15 cellular contexts compared by ENCODE assay signal in genomic region chr20:34980543-34981213, GRCh38. TPM values are rescaled to one million over a fixed set of nuclear protein-coding genes. Genes with fewer than 3 reads are reported as not detected.
DNase-seq lines count a peak whose midpoint lies in the region; ATAC-seq, FAIRE-seq and TF ChIP-seq lines count a peak whose summit lies in the region.
"Had no signal": no experiment of that assay in that cellular context is flagged by ENCODE, and none has a peak within 500 bp of the region (broad histone marks: within the 10 kb centered on the region; RNA-seq: fewer than 3 reads in every experiment).

No MANE protein-coding gene starts in this region.

- H3K4me1 ChIP-seq in left ventricle myocardium inferior: peaks cover 60% of the 10 kb centered on the region
- H3K4me1 ChIP-seq: ascending aorta had no signal

- TF ChIP-seq CTCF in left ventricle myocardium inferior (IDR thresholded peaks at IDR 0.05; ENCODE audit: borderline replicate concordance): no peak

- intact Hi-C loops in left ventricle myocardium inferior (cut with micrococcal nuclease): no loop called here

- peak overlapping the region; percentile 72 for H3K4me3 ChIP-seq in left ventricle myocardium inferior
- H3K4me3 ChIP-seq: ascending aorta had no signal

- ATAC-seq in HG03520 (IDR thresholded peaks at IDR 0.05; ENCODE audit: unreplicated experiment): no peak
- ATAC-seq: naive thymus-derived CD4-positive, alpha-beta T cell had no signal

- peaks cover 7% of the 10 kb centered on the region for H3K36me3 ChIP-seq in left ventricle myocardium inferior
- H3K36me3 ChIP-seq: ascending aorta had no signal

- H3K27me3 ChIP-seq in left ventricle myocardium inferior (ENCODE audit: low read depth): no peaks in the 10 kb centered on the region
- H3K27me3 ChIP-seq: ascending aorta had no signal

- H3K27ac ChIP-seq in left ventricle myocardium inferior (replicated peaks): peak overlapping the region; percentile 93
- H3K27ac ChIP-seq: 22Rv1, ascending aorta, KMS-11 had no signal

- FAIRE-seq in urothelium cell line (lab: Jason Lieb, UNC): peak; percentile 40

- no peaks in the 10 kb centered on the region for H3K9me3 ChIP-seq in left ventricle myocardium inferior (replicated peaks)
- H3K9me3 ChIP-seq: ascending aorta had no signal

- DNase-seq in NCI-H146 (lab: John Stamatoyannopoulos, UW): peak; percentile 16
- no peak for DNase-seq in NCI-H146 treated with DMSO at 0.1 percent for 48 hours (lab: John Stamatoyannopoulos, UW; ENCODE audit: unreplicated experiment)
- DNase-seq in SHP77 treated with DMSO at 0.1 percent for 48 hours (lab: John Stamatoyannopoulos, UW): peak; percentile 11
- DNase-seq in left ventricle myocardium inferior: peak; percentile 61
- DNase-seq in urothelium cell line (ENCODE audit: low spot score): no peak
- no peak for DNase-seq in DMS53 (lab: John Stamatoyannopoulos, UW)
- DNase-seq in nucleus accumbens (lab: John Stamatoyannopoulos, UW): no peak
- DNase-seq: effector CD4-positive, alpha-beta T cell; NCI-H1930; OCI-M1 had no signal

RNA-seq across cellular contexts. Expression of gene MYH7B, which starts 25.0 kb away (rescaled TPM):
- total RNA-seq in left ventricle myocardium inferior: 253 TPM

RNA-seq across cellular contexts. Expression of gene GSS, which starts 25.1 kb away (rescaled TPM):
- total RNA-seq in left ventricle myocardium inferior: 17.2 TPM

Comparison
In these comparisons a context has a peak if more than half of its experiments do, and no peak if none do; other contexts are left out.
1. DNase-seq: peak in NCI-H146 (single experiment), SHP77 treated with DMSO at 0.1 percent for 48 hours (single experiment) and left ventricle myocardium inferior (single experiment); none in NCI-H146 treated with DMSO at 0.1 percent for 48 hours (single experiment), urothelium cell line (single experiment), DMS53 (single experiment) and nucleus accumbens (0 of 56).